Comparison of ENCODE assay signal across 10 cellular contexts in genomic region chr15:65939901-65940617, GRCh38.
DNase-seq lines count a peak whose midpoint lies in the region; ATAC-seq and TF ChIP-seq lines count a peak whose summit lies in the region.
"Had no signal": no experiment of that assay in that cellular context is flagged by ENCODE, and none has a peak within 500 bp of the region (broad histone marks: within the 10 kb centered on the region; RNA-seq: fewer than 3 reads in every experiment).

No MANE protein-coding gene starts in this region.

- ATAC-seq in natural killer cell: no peak

- no peaks in the 10 kb centered on the region for H3K4me1 Mint-ChIP-seq in natural killer cell
- H3K4me1 Mint-ChIP-seq: naive B cell had no signal

- H3K27ac Mint-ChIP-seq in natural killer cell: no peak overlapping the region

- no peak overlapping the region for H3K4me3 Mint-ChIP-seq in natural killer cell
- H3K4me3 Mint-ChIP-seq: naive B cell had no signal

- no peak for TF ChIP-seq CTCF in natural killer cell (IDR thresholded peaks at IDR 0.05)

- peaks cover 0 to 2% of the 10 kb centered on the region in 2 donors for H3K27me3 Mint-ChIP-seq in natural killer cell (ENCODE audit: low read depth in 2 of 2)

- DNase-seq in DMS79 (lab: John Stamatoyannopoulos, UW) (peak; percentile 9), NCI-H1417 (lab: John Stamatoyannopoulos, UW) (peak in 2 of 3 experiments; percentile 83 to 92), dedifferentiated amniotic fluid mesenchymal stem cell (ENCODE audit: extremely low spot score) (peak; percentile 90), lung microvascular endothelial cell (ENCODE audit: low read depth in 2 of 2) (peak; percentile 6 to 88), natural killer cell (no peak), OCI-M2 (lab: John Stamatoyannopoulos, UW; ENCODE audit: unreplicated experiment) (no peak), NCI-H1694 treated with DMSO at 0.1 percent for 48 hours (lab: John Stamatoyannopoulos, UW) (no peak)
- DNase-seq in activated CD4-positive, alpha-beta T cell treated with anti-CD3 and anti-CD28 coated beads for 4 hours: no peak
- DNase-seq: effector memory CD4-positive, alpha-beta T cell; naive B cell had no signal

- H3K9me3 Mint-ChIP-seq in natural killer cell: no peaks in the 10 kb centered on the region
- H3K9me3 Mint-ChIP-seq: naive B cell had no signal

- intact Hi-C loops in natural killer cell (cut with micrococcal nuclease): no loop called here

- no peaks in the 10 kb centered on the region for H3K36me3 Mint-ChIP-seq in natural killer cell
- H3K36me3 Mint-ChIP-seq: naive B cell had no signal

Comparison
In these comparisons a context has a peak if more than half of its experiments do, and no peak if none do; other contexts are left out.
1. DNase-seq: peak in DMS79 (single experiment), NCI-H1417 (2 of 3), dedifferentiated amniotic fluid mesenchymal stem cell (single experiment) and lung microvascular endothelial cell (2 of 2); none in natural killer cell (single experiment), OCI-M2 (single experiment), activated CD4-positive, alpha-beta T cell treated with anti-CD3 and anti-CD28 coated beads for 4 hours (0 of 2) and NCI-H1694 treated with DMSO at 0.1 percent for 48 hours (single experiment).